29 cellular contexts compared by ENCODE assay signal in genomic region chr17:9062399-9062902, GRCh38. TPM values are rescaled to one million over a fixed set of nuclear protein-coding genes. Genes with fewer than 3 reads are reported as not detected.
"Had no signal": no experiment of that assay in that cellular context is flagged by ENCODE, and none has a peak within 500 bp of the region (broad histone marks: within the 10 kb centered on the region; RNA-seq: fewer than 3 reads in every experiment).

No MANE protein-coding gene starts in this region.

- H3K4me3 ChIP-seq: left lung, lung, pancreas, prostate gland, sigmoid colon, spleen, suprapubic skin, thoracic aorta, tibial nerve, uterus had no signal

- H3K27ac Mint-ChIP-seq: immature natural killer cell; mesothelial cell of epicardium; naive B cell; natural killer cell treated with Interleukin-12 subunit alpha and Interleukin-12 subunit beta and Interleukin-15 and Interleukin-18, amount 100 ng/mL, for 72 hours; stimulated activated effector memory CD8-positive, alpha-beta T cell treated with anti-CD3 and anti-CD28 coated beads, Interleukin-12 subunit alpha, Interleukin-12 subunit beta, amount 100 ng/mL, for 72 hours; stimulated activated naive CD8-positive, alpha-beta T cell treated with anti-CD3 and anti-CD28 coated beads, Interleukin-15, Interleukin-2, amounts not matched to agents 100 ng/mL and 50 ng/mL, for 24 hours; type B pancreatic cell had no signal

- H3K27me3 ChIP-seq: left lung, pancreas, sigmoid colon, suprapubic skin, tibial nerve, uterus had no signal

- H3K4me3 Mint-ChIP-seq: immature natural killer cell; mesothelial cell of epicardium; naive B cell; natural killer cell treated with Interleukin-12 subunit alpha and Interleukin-12 subunit beta and Interleukin-15 and Interleukin-18, amount 100 ng/mL, for 72 hours; neural crest cell; stimulated activated effector memory CD8-positive, alpha-beta T cell treated with anti-CD3 and anti-CD28 coated beads, Interleukin-12 subunit alpha, Interleukin-12 subunit beta, amount 100 ng/mL, for 72 hours; stimulated activated naive CD8-positive, alpha-beta T cell treated with anti-CD3 and anti-CD28 coated beads, Interleukin-15, Interleukin-2, amounts not matched to agents 100 ng/mL and 50 ng/mL, for 24 hours; type B pancreatic cell had no signal

- H3K27ac ChIP-seq: left lung, pancreas, prostate gland, sigmoid colon, spleen, suprapubic skin, thoracic aorta, tibial nerve, uterus had no signal

- H3K9me3 Mint-ChIP-seq: immature natural killer cell; natural killer cell treated with Interleukin-12 subunit alpha and Interleukin-12 subunit beta and Interleukin-15 and Interleukin-18, amount 100 ng/mL, for 72 hours; neural crest cell; stimulated activated effector memory CD8-positive, alpha-beta T cell treated with anti-CD3 and anti-CD28 coated beads, Interleukin-12 subunit alpha, Interleukin-12 subunit beta, amount 100 ng/mL, for 72 hours; stimulated activated naive CD8-positive, alpha-beta T cell treated with anti-CD3 and anti-CD28 coated beads, Interleukin-15, Interleukin-2, amounts not matched to agents 100 ng/mL and 50 ng/mL, for 24 hours had no signal

- H3K4me1 Mint-ChIP-seq: immature natural killer cell; mesothelial cell of epicardium; naive B cell; stimulated activated effector memory CD8-positive, alpha-beta T cell treated with anti-CD3 and anti-CD28 coated beads, Interleukin-12 subunit alpha, Interleukin-12 subunit beta, amount 100 ng/mL, for 72 hours had no signal

- H3K36me3 Mint-ChIP-seq: mesothelial cell of epicardium; natural killer cell treated with Interleukin-12 subunit alpha and Interleukin-12 subunit beta and Interleukin-15 and Interleukin-18, amount 100 ng/mL, for 72 hours; stimulated activated effector memory CD8-positive, alpha-beta T cell treated with anti-CD3 and anti-CD28 coated beads, Interleukin-12 subunit alpha, Interleukin-12 subunit beta, amount 100 ng/mL, for 72 hours had no signal

- H3K4me1 ChIP-seq: left lung, pancreas, prostate gland, sigmoid colon, spleen, suprapubic skin, uterus had no signal

- H3K36me3 ChIP-seq: left lung, pancreas, prostate gland, sigmoid colon, spleen, suprapubic skin, thoracic aorta, tibial nerve, uterus had no signal

- ATAC-seq: left colon; left lung; natural killer cell treated with Interleukin-12 subunit alpha and Interleukin-12 subunit beta and Interleukin-15 and Interleukin-18, amount 100 ng/mL, for 72 hours; pancreas; right cardiac atrium; stimulated activated effector memory CD8-positive, alpha-beta T cell treated with anti-CD3 and anti-CD28 coated beads, Interleukin-12 subunit alpha, Interleukin-12 subunit beta, amount 100 ng/mL, for 72 hours had no signal

- DNase-seq: hypothalamus; immature natural killer cell; kidney; left colon; left lung; mesendoderm; naive B cell; nucleus accumbens; pancreas; retina; right cardiac atrium; sigmoid colon; small intestine; stimulated activated CD4-positive, alpha-beta T cell treated with anti-CD3 and anti-CD28 coated beads, Interleukin-4, amount 100 ng/mL, for 24 hours; stimulated activated naive CD4-positive, alpha-beta T cell; uterus had no signal

- H3K9me3 ChIP-seq: left lung, pancreas, prostate gland, sigmoid colon, spleen, suprapubic skin, thoracic aorta, tibial nerve, uterus had no signal

- FAIRE-seq: islet of Langerhans, kidney, pancreas, small intestine had no signal

RNA-seq across cellular contexts. Expression of gene NTN1, which starts 41.1 kb away (rescaled TPM):
- polyA plus RNA-seq: immature natural killer cell had no signal
